ENCODE assay signal across 8 cellular contexts in genomic region chr12:53757095-53757770, GRCh38. TPM values are rescaled to one million over a fixed set of nuclear protein-coding genes. Genes with fewer than 3 reads are reported as not detected.
DNase-seq lines count a peak whose midpoint lies in the region; ATAC-seq and TF ChIP-seq lines count a peak whose summit lies in the region.

No MANE protein-coding gene starts in this region.

- dilution Hi-C loops in mammary epithelial cell (cut with HindIII; ENCODE audit: low sequenced_read_pairs): no loop called here

- DNase-seq in NCI-H2107 (lab: John Stamatoyannopoulos, UW) (peak; percentile 41), NCI-H2107 treated with DMSO at 0.1 percent for 48 hours (lab: John Stamatoyannopoulos, UW; ENCODE audit: unreplicated experiment) (no peak), NCI-H1105 treated with DMSO at 0.1 percent for 48 hours (lab: John Stamatoyannopoulos, UW) (peak; percentile 35), mammary epithelial cell (peak; percentile 48), iris pigment epithelial cell (ENCODE audit: low read depth) (peak; percentile 71)
- peak; percentile 89 for DNase-seq in stimulated activated CD4-positive, alpha-beta T cell treated with anti-CD3 and anti-CD28 coated beads, Interleukin-1b, Interleukin-23, amount 100 ng/mL, for 48 hours

- intact Hi-C loops in mammary epithelial cell (cut with micrococcal nuclease): no loop called here

- H3K4me3 ChIP-seq in WI38 (ENCODE audit: low read depth, low read length) (no peak overlapping the region), mammary epithelial cell (replicated peaks in 1 of 3; ENCODE audit: insufficient read depth in 1 of 3, low read depth in 2 of 3, low read length in 3 of 3) (no peak overlapping the region)

- CTCF ChIA-PET in mammary epithelial cell (lab: Charles Lee; ENCODE audit: low non-redundant PET): interaction anchor here (0.6 to 0.7 kb wide), 3 partner anchors 179 to 456 kb away, joined by 4 to 5 read pairs (median 4); no protein-coding TSS in a partner anchor

- ATAC-seq in HG02678 (IDR thresholded peaks at IDR 0.05; ENCODE audit: unreplicated experiment): peak; percentile 57

- no TSS peak for BruUV-seq in mammary epithelial cell (replicated peaks; lab: Mats Ljungman, UMichigan)

- peak overlapping the region; percentile 71 for H2AFZ ChIP-seq in mammary epithelial cell (ENCODE audit: low read depth, low read length)

- TF ChIP-seq CTCF in WI38 (IDR thresholded peaks at IDR 0.05; ENCODE audit: low read depth, low read length) (peak; percentile 97), mammary epithelial cell (conservative IDR thresholded peaks at IDR 0.05 in 1 of 2, IDR thresholded peaks at IDR 0.05 in 1 of 2; ENCODE audit: extremely low read depth in 1 of 2, insufficient read depth in 1 of 2, low read depth in 1 of 2, low read length in 2 of 2) (peak; percentile 83 to 92)

- H4K20me1 ChIP-seq in mammary epithelial cell (ENCODE audit: insufficient read depth, low read length): no peaks in the 10 kb centered on the region

- H3K9ac ChIP-seq in mammary epithelial cell (ENCODE audit: insufficient read depth, low read length): no peak overlapping the region

- no peak overlapping the region for H3K4me2 ChIP-seq in mammary epithelial cell (ENCODE audit: insufficient read depth, low read depth, low read length)

- peaks cover under 1% of the 10 kb centered on the region for H3K27me3 ChIP-seq in mammary epithelial cell (ENCODE audit: insufficient read depth, low read length)

- no peaks in the 10 kb centered on the region for H3K79me2 ChIP-seq in mammary epithelial cell (ENCODE audit: insufficient read depth, low read length)

- no peak overlapping the region for H3K27ac ChIP-seq in mammary epithelial cell (ENCODE audit: insufficient read depth, low read depth, low read length)

- no peaks in the 10 kb centered on the region for H3K4me1 ChIP-seq in mammary epithelial cell (ENCODE audit: insufficient read depth, low read length)

- no peaks in the 10 kb centered on the region for H3K9me3 ChIP-seq in mammary epithelial cell (replicated peaks; ENCODE audit: insufficient read depth, low read length)

- 32% methylated on average over 17 of the region's 17 CpGs for WGBS in mammary epithelial cell (ENCODE audit: low coverage, missing lambda C conversion rate)

- no peaks in the 10 kb centered on the region for H3K36me3 ChIP-seq in mammary epithelial cell (ENCODE audit: insufficient read depth, low read length)

- in situ Hi-C loops in mammary epithelial cell (cut with MboI; ENCODE audit: low sequenced_read_pairs in 2 of 2): loop anchor here in 1 of 2 donors (25.0 kb wide), 1 partner anchor 180 kb away; the partner anchor contains the start of gene HOXC13

RNA-seq across cellular contexts. Expression of gene CISTR, which starts 5.5 kb away (rescaled TPM):
- total RNA-seq in mammary epithelial cell: not detected
- not detected for polyA plus RNA-seq in mammary epithelial cell
- not detected for polyA minus RNA-seq in mammary epithelial cell

RNA-seq across cellular contexts. Expression of gene CALCOCO1, which starts 30.0 kb away (rescaled TPM):
- total RNA-seq in mammary epithelial cell: 100 to 1,000 TPM in 1 of 2 donors, 10 to 100 TPM in 1; 61.1 to 127 TPM
- 48.3 TPM for polyA plus RNA-seq in mammary epithelial cell
- 8.5 TPM for polyA minus RNA-seq in mammary epithelial cell
